Comparison of ENCODE assay signal across 7 cellular contexts in the genomic region with DNA sequence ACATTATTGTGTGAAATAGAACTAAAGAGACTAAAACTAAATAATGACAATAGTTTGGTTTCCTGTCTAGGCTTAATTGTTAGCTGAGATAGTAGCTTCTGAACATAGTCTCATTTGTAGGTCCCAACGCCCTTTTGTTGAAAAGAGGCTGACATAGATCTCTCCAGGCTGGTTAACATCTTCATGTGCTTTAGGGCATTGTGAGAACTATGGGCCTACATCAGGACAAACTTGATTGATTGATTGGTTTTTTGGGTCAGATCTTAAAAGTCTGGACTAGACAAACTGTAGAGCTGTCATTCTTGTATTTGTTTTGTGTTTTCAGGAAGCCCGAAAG. TPM values are rescaled to one million over a fixed set of nuclear protein-coding genes. Genes with fewer than 3 reads are reported as not detected.
DNase-seq lines count a peak whose midpoint lies in the region; ATAC-seq, FAIRE-seq and TF ChIP-seq lines count a peak whose summit lies in the region.

No MANE protein-coding gene starts in this region.

- intact Hi-C loops in activated T-helper 1 cell treated with anti-CD3 and anti-CD28 coated beads, Interleukin-12 subunit alpha, Interleukin-12 subunit beta, Interleukin-2, Interleukin-4 antibody, amounts not matched to agents 30 ng/mL and 10 ng/mL and 1 ng/mL, durations not matched to agents 14 hours and 24 hours and 36 hours (cut with micrococcal nuclease), result loop anchor here (1.0 to 10.0 kb wide), 2 partner anchors 286 to 538 kb away; partner anchors contain the start of genes DNAJC9 and PPP3CB

- H3K9me3 Mint-ChIP-seq in HFFc6, result no peaks in the 10 kb centered on the region
- no peaks in the 10 kb centered on the region for H3K9me3 Mint-ChIP-seq in activated T-helper 1 cell treated with anti-CD3 and anti-CD28 coated beads, Interleukin-12 subunit alpha, Interleukin-12 subunit beta, Interleukin-2, Interleukin-4 antibody, amounts not matched to agents 30 ng/mL and 10 ng/mL and 1 ng/mL, durations not matched to agents 14 hours and 24 hours and 36 hours
- H3K9me3 Mint-ChIP-seq in stimulated activated naive CD8-positive, alpha-beta T cell treated with anti-CD3 and anti-CD28 coated beads, Interleukin-15, amount 100 ng/mL, for 72 hours, result no peaks in the 10 kb centered on the region

- peaks cover 49% of the 10 kb centered on the region for H3K4me1 Mint-ChIP-seq in HFFc6 (ENCODE audit: low read depth)
- H3K4me1 Mint-ChIP-seq in activated T-helper 1 cell treated with anti-CD3 and anti-CD28 coated beads, Interleukin-12 subunit alpha, Interleukin-12 subunit beta, Interleukin-2, Interleukin-4 antibody, amounts not matched to agents 30 ng/mL and 10 ng/mL and 1 ng/mL, durations not matched to agents 14 hours and 24 hours and 36 hours (ENCODE audit: low read depth), result peaks cover 48% of the 10 kb centered on the region
- peaks cover 55% of the 10 kb centered on the region for H3K4me1 Mint-ChIP-seq in stimulated activated naive CD8-positive, alpha-beta T cell treated with anti-CD3 and anti-CD28 coated beads, Interleukin-15, amount 100 ng/mL, for 72 hours

- peaks cover 19% of the 10 kb centered on the region for H3K36me3 Mint-ChIP-seq in HFFc6 (ENCODE audit: low read depth)
- H3K36me3 Mint-ChIP-seq in activated T-helper 1 cell treated with anti-CD3 and anti-CD28 coated beads, Interleukin-12 subunit alpha, Interleukin-12 subunit beta, Interleukin-2, Interleukin-4 antibody, amounts not matched to agents 30 ng/mL and 10 ng/mL and 1 ng/mL, durations not matched to agents 14 hours and 24 hours and 36 hours (ENCODE audit: low read depth), result peaks cover 19% of the 10 kb centered on the region

- ATAC-seq in stimulated activated naive CD8-positive, alpha-beta T cell treated with anti-CD3 and anti-CD28 coated beads, Interleukin-15, amount 100 ng/mL, for 72 hours, result no peak

- H3K4me3 ChIP-seq in iPS-11a (ENCODE audit: low read depth, low read length), result peak overlapping the region; percentile 93
- H3K4me3 ChIP-seq in small intestine (ENCODE audit: low read depth in 1 of 2, low read length in 2 of 2), result peak overlapping the region in 1 of 2 donors; percentile 92

- 31 to 39% (median 36%) methylated on average over 2 of the region's 2 CpGs for WGBS in small intestine, 3 donors

- no peaks in the 10 kb centered on the region for H3K36me3 ChIP-seq in small intestine (ENCODE audit: control insufficient read depth in 2 of 2, insufficient read depth in 2 of 2, low read length in 2 of 2)

- FAIRE-seq in small intestine (lab: Jason Lieb, UNC), result no peak

- no peak for TF ChIP-seq CTCF in HFFc6 (IDR thresholded peaks at IDR 0.05)

- DNase-seq in HFFc6, result no peak
- no peak for DNase-seq in activated T-helper 1 cell treated with anti-CD3 and anti-CD28 coated beads, Interleukin-12 subunit alpha, Interleukin-12 subunit beta, Interleukin-2, Interleukin-4 antibody, amounts not matched to agents 30 ng/mL and 10 ng/mL and 1 ng/mL, durations not matched to agents 14 hours and 24 hours and 36 hours (ENCODE audit: low spot score)
- no peak for DNase-seq in stimulated activated naive CD8-positive, alpha-beta T cell treated with anti-CD3 and anti-CD28 coated beads, Interleukin-15, amount 100 ng/mL, for 72 hours
- no peak for DNase-seq in small intestine
- DNase-seq in germinal center (ENCODE audit: low spot score), result no peak
- DNase-seq in NOMO-1 (lab: John Stamatoyannopoulos, UW; ENCODE audit: unreplicated experiment in 2 of 2), result no peak

- H3K27ac ChIP-seq in small intestine (ENCODE audit: low read depth in 1 of 2, low read length in 1 of 2), result no peak overlapping the region

- no peaks in the 10 kb centered on the region for H3K9me3 ChIP-seq in small intestine (ENCODE audit: control insufficient read depth, low read depth)

- H3K4me3 Mint-ChIP-seq in HFFc6, result peak overlapping the region; percentile 96
- H3K4me3 Mint-ChIP-seq in activated T-helper 1 cell treated with anti-CD3 and anti-CD28 coated beads, Interleukin-12 subunit alpha, Interleukin-12 subunit beta, Interleukin-2, Interleukin-4 antibody, amounts not matched to agents 30 ng/mL and 10 ng/mL and 1 ng/mL, durations not matched to agents 14 hours and 24 hours and 36 hours, result peak overlapping the region; percentile 99
- H3K4me3 Mint-ChIP-seq in stimulated activated naive CD8-positive, alpha-beta T cell treated with anti-CD3 and anti-CD28 coated beads, Interleukin-15, amount 100 ng/mL, for 72 hours, result peak overlapping the region; percentile 87 to 93

- H3K27me3 ChIP-seq in small intestine (ENCODE audit: control insufficient read depth in 2 of 2, insufficient read depth in 2 of 2, low read length in 2 of 2), result no peaks in the 10 kb centered on the region

- H3K27me3 Mint-ChIP-seq in HFFc6 (ENCODE audit: insufficient read depth), result peaks cover 4% of the 10 kb centered on the region; the same call in 1 of the 2 replicates
- no peaks in the 10 kb centered on the region for H3K27me3 Mint-ChIP-seq in activated T-helper 1 cell treated with anti-CD3 and anti-CD28 coated beads, Interleukin-12 subunit alpha, Interleukin-12 subunit beta, Interleukin-2, Interleukin-4 antibody, amounts not matched to agents 30 ng/mL and 10 ng/mL and 1 ng/mL, durations not matched to agents 14 hours and 24 hours and 36 hours (ENCODE audit: insufficient read depth)
- H3K27me3 Mint-ChIP-seq in stimulated activated naive CD8-positive, alpha-beta T cell treated with anti-CD3 and anti-CD28 coated beads, Interleukin-15, amount 100 ng/mL, for 72 hours, result no peaks in the 10 kb centered on the region

- peak overlapping the region; percentile 94 for H3K27ac Mint-ChIP-seq in HFFc6
- H3K27ac Mint-ChIP-seq in activated T-helper 1 cell treated with anti-CD3 and anti-CD28 coated beads, Interleukin-12 subunit alpha, Interleukin-12 subunit beta, Interleukin-2, Interleukin-4 antibody, amounts not matched to agents 30 ng/mL and 10 ng/mL and 1 ng/mL, durations not matched to agents 14 hours and 24 hours and 36 hours, result peak overlapping the region; percentile 99
- H3K27ac Mint-ChIP-seq in stimulated activated naive CD8-positive, alpha-beta T cell treated with anti-CD3 and anti-CD28 coated beads, Interleukin-15, amount 100 ng/mL, for 72 hours, result peak overlapping the region; percentile 42 to 98

- H3K4me1 ChIP-seq in small intestine (ENCODE audit: control insufficient read depth in 2 of 2, insufficient read depth in 1 of 2, low read depth in 1 of 2, low read length in 1 of 2), result peaks cover 2 to 15% of the 10 kb centered on the region in 2 donors

RNA-seq across cellular contexts. Expression of gene CHCHD1, which starts 0.9 kb away (rescaled TPM):
- total RNA-seq in HFFc6 (2021; fragmentation: NEBNext Ultra II Directional; extraction: Animal tissue kit (Norgen Biotek cat#: 25700)), result 10 to 100 TPM; 27.1 to 34.7 (median 30.6) TPM
- total RNA-seq in activated T-helper 1 cell treated with anti-CD3 and anti-CD28 coated beads, Interleukin-12 subunit alpha, Interleukin-12 subunit beta, Interleukin-2, Interleukin-4 antibody, amounts not matched to agents 30 ng/mL and 10 ng/mL and 1 ng/mL, durations not matched to agents 14 hours and 24 hours and 36 hours, result 30.9 and 33.5 TPM in 2 replicates
- 10 to 100 TPM; 76.5 to 87.0 (median 82.4) TPM for polyA plus RNA-seq in small intestine

RNA-seq across cellular contexts. Expression of gene ZSWIM8, which starts 2.7 kb away (rescaled TPM):
- 10 to 100 TPM; 47.2 to 62.6 (median 55.3) TPM for total RNA-seq in HFFc6 (2021; fragmentation: NEBNext Ultra II Directional; extraction: Animal tissue kit (Norgen Biotek cat#: 25700))
- total RNA-seq in activated T-helper 1 cell treated with anti-CD3 and anti-CD28 coated beads, Interleukin-12 subunit alpha, Interleukin-12 subunit beta, Interleukin-2, Interleukin-4 antibody, amounts not matched to agents 30 ng/mL and 10 ng/mL and 1 ng/mL, durations not matched to agents 14 hours and 24 hours and 36 hours, result 54.2 and 56.3 TPM in 2 replicates
- polyA plus RNA-seq in small intestine, result 100 to 1,000 TPM in 2 of 3 donors, 10 to 100 TPM in 1; 44.5 to 465 (median 214) TPM

RNA-seq across cellular contexts. Expression of gene NDST2, which starts 28.7 kb away (rescaled TPM):
- 10 to 100 TPM; 18.9 to 21.5 (median 20.3) TPM for total RNA-seq in HFFc6 (2021; fragmentation: NEBNext Ultra II Directional; extraction: Animal tissue kit (Norgen Biotek cat#: 25700))
- 51.7 and 53.2 TPM in 2 replicates for total RNA-seq in activated T-helper 1 cell treated with anti-CD3 and anti-CD28 coated beads, Interleukin-12 subunit alpha, Interleukin-12 subunit beta, Interleukin-2, Interleukin-4 antibody, amounts not matched to agents 30 ng/mL and 10 ng/mL and 1 ng/mL, durations not matched to agents 14 hours and 24 hours and 36 hours
- polyA plus RNA-seq in small intestine, result 10 to 100 TPM in 1 of 3 donors, 1 to 10 TPM in 2; 2.2 to 10.2 (median 7.6) TPM

RNA-seq across cellular contexts. Expression of gene SEC24C, which starts 38.5 kb away (rescaled TPM):
- 100 to 1,000 TPM in 1 of 6 experiments, 10 to 100 TPM in 5; 90.8 to 108 (median 97.7) TPM for total RNA-seq in HFFc6 (2021; fragmentation: NEBNext Ultra II Directional; extraction: Animal tissue kit (Norgen Biotek cat#: 25700))
- 112 and 114 TPM in 2 replicates for total RNA-seq in activated T-helper 1 cell treated with anti-CD3 and anti-CD28 coated beads, Interleukin-12 subunit alpha, Interleukin-12 subunit beta, Interleukin-2, Interleukin-4 antibody, amounts not matched to agents 30 ng/mL and 10 ng/mL and 1 ng/mL, durations not matched to agents 14 hours and 24 hours and 36 hours
- polyA plus RNA-seq in small intestine, result 10 to 100 TPM; 35.3 to 41.5 (median 35.7) TPM
